In the genomic region with DNA sequence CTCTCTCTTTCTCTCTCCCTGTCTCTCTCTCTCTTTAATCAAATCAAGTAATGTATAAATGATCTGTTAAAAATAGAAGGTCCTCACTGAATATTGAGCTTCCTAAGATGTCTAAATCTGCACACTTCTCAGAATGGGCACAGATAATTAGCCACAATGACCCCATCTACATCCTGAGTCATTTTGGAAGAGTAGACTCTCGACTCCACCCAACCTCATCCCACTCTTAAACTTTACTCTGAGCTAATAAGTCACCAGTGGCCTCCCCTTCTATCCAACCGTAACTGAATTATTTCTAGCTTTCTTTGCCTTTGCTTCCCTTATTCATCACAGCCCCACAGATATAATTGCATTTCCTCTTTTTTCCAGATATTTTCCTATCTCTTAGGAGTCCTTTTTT, we compare ENCODE assay signal across 23 cellular contexts.
"Had no signal": no experiment of that assay in that cellular context is flagged by ENCODE, and none has a peak within 500 bp of the region (broad histone marks: within the 10 kb centered on the region; RNA-seq: fewer than 3 reads in every experiment).

No MANE protein-coding gene starts in this region.

- H3K4me2 ChIP-seq: neural progenitor cell had no signal

- H3K9ac ChIP-seq: neural progenitor cell had no signal

- H3K36me3 ChIP-seq: esophagus squamous epithelium, gastroesophageal sphincter, left ventricle myocardium inferior, lower lobe of right lung, neural progenitor cell, ovary, right atrium auricular region, sigmoid colon, tibial nerve, upper lobe of right lung, vagina had no signal

- H3K4me3 ChIP-seq: esophagus squamous epithelium, gastroesophageal sphincter, left ventricle myocardium inferior, lower lobe of right lung, neural progenitor cell, ovary, right atrium auricular region, sigmoid colon, skin epidermis, testis, tibial nerve, upper lobe of right lung, vagina had no signal

- H2AFZ ChIP-seq: neural progenitor cell had no signal

- DNase-seq: esophagus squamous epithelium; foreskin fibroblast; glutamatergic neuron; islet precursor cell; left cardiac atrium; left ventricle myocardium inferior; lower lobe of right lung; midbrain; nucleus accumbens; ovary; sigmoid colon; stimulated activated CD4-positive, alpha-beta T cell treated with anti-CD3 and anti-CD28 coated beads, Interleukin-2, amount 100 ng/mL, for 24 hours; stimulated activated CD4-positive, alpha-beta T cell treated with anti-CD3 and anti-CD28 coated beads, Interleukin-4, amount 100 ng/mL, for 4 hours; stimulated activated naive B cell treated with anti-CD40 and anti-IgM and Interleukin-4, amounts not matched to agents 10 μg/mL and 1 μg/mL and 100 μg/mL, for 72 hours; stimulated activated naive CD8-positive, alpha-beta T cell treated with anti-CD3 and anti-CD28 coated beads, Interleukin-15, amount 100 ng/mL, for 72 hours; testis; upper lobe of right lung had no signal

- H3K27ac ChIP-seq: esophagus squamous epithelium, gastroesophageal sphincter, left ventricle myocardium inferior, lower lobe of right lung, neural progenitor cell, ovary, right atrium auricular region, sigmoid colon, skin epidermis, testis, tibial nerve, upper lobe of right lung, vagina had no signal

- H3K9me3 ChIP-seq: esophagus squamous epithelium, gastroesophageal sphincter, left ventricle myocardium inferior, lower lobe of right lung, ovary, right atrium auricular region, sigmoid colon, testis, tibial nerve, upper lobe of right lung, vagina had no signal

- H3K27me3 ChIP-seq: esophagus squamous epithelium, gastroesophageal sphincter, neural progenitor cell, ovary, right atrium auricular region, sigmoid colon, testis, tibial nerve, upper lobe of right lung, vagina had no signal

- H3K4me1 ChIP-seq: esophagus squamous epithelium, gastroesophageal sphincter, left ventricle myocardium inferior, lower lobe of right lung, neural progenitor cell, right atrium auricular region, sigmoid colon, testis, tibial nerve, upper lobe of right lung, vagina had no signal
